ENCODE assay signal across 1 cellular context in the genomic region with DNA sequence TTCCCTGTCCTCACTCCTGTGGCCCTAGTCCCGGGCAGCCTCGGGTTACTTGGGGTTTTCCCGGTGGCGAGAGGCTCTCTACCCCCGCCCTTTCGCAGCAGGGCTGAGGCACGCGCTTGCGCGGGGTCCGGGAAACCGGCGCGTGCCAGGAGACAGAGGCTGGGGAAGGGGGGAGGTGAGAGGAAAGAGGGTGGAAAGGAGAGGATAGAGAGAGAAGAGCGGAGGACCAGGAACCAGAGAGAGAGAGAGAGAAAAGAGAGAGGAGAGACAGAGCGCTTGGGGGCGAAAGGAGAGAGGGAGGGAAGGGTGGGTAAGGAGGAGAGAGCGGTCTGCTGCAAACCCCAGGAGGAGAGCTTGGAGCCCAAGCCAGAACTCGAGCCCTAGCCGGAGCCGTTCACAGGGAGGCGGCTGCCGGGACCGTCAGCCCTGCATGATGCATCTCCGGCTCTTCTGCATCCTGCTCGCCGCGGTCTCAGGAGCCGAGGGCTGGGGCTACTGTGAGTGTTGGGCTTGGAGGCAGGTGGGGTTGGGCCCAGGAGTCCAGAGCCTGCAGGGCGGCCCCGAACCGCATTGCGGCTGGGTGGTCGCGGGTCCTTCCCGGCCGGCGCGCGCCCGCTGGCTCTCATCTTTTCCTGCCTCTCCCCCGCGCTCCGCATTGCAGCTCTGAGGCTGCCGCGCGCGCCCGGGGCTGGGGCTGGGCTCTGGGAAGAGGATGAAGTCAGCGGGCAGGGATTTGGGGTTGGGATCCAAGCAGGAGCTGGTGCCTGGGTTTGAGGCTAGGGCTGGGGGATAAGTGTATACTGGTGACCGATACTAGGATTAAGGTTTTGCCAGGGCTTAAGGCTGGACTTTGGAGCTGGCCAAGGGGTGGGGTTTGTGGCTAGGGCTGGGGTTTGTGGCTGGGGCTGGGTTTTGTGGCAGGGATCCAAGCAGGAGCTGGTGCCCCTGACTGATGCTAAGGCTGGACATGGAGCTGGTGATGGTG.
TF ChIP-seq lines count a peak whose summit lies in the region.

Gene CNTNAP1, plus strand, starts transcription at position 132 of the 985 bp plus-strand sequence. Its CDS starts 299 bp downstream, at position 431.

TF ChIP-seq in HepG2, 621 proteins besides CTCF, POLR2A, EP300 and RAD21 (continued from another document and continues in another):
- TF ChIP-seq, protein P1, sequence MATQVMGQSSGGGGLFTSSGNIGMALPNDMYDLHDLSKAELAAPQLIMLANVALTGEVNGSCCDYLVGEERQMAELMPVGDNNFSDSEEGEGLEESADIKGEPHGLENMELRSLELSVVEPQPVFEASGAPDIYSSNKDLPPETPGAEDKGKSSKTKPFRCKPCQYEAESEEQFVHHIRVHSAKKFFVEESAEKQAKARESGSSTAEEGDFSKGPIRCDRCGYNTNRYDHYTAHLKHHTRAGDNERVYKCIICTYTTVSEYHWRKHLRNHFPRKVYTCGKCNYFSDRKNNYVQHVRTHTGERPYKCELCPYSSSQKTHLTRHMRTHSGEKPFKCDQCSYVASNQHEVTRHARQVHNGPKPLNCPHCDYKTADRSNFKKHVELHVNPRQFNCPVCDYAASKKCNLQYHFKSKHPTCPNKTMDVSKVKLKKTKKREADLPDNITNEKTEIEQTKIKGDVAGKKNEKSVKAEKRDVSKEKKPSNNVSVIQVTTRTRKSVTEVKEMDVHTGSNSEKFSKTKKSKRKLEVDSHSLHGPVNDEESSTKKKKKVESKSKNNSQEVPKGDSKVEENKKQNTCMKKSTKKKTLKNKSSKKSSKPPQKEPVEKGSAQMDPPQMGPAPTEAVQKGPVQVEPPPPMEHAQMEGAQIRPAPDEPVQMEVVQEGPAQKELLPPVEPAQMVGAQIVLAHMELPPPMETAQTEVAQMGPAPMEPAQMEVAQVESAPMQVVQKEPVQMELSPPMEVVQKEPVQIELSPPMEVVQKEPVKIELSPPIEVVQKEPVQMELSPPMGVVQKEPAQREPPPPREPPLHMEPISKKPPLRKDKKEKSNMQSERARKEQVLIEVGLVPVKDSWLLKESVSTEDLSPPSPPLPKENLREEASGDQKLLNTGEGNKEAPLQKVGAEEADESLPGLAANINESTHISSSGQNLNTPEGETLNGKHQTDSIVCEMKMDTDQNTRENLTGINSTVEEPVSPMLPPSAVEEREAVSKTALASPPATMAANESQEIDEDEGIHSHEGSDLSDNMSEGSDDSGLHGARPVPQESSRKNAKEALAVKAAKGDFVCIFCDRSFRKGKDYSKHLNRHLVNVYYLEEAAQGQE (IDR thresholded peaks at IDR 0.05; ENCODE audit: borderline replicate concordance in 1 of 2, low read depth in 1 of 2, low read length in 2 of 2), result no peak
- TF ChIP-seq ETV6 (CRISPR knock-in tag; conservative IDR thresholded peaks at IDR 0.05) (no peak), ZNF713 (CRISPR knock-in tag; IDR thresholded peaks at IDR 0.05) (no peak), KIAA2018 (CRISPR knock-in tag; IDR thresholded peaks at IDR 0.05; ENCODE audit: borderline replicate concordance) (no peak), NFRKB (IDR thresholded peaks at IDR 0.05) (no peak), HDAC1 (CRISPR knock-in tag; IDR thresholded peaks at IDR 0.05) (peak; percentile 63; the same call in 1 of the 2 replicates), ZNF232 (CRISPR knock-in tag; IDR thresholded peaks at IDR 0.05; ENCODE audit: borderline replicate concordance) (no peak), JDP2 (CRISPR knock-in tag; IDR thresholded peaks at IDR 0.05; ENCODE audit: borderline replicate concordance) (no peak), SP1 (IDR thresholded peaks at IDR 0.05) (no peak), SP1 (CRISPR knock-in tag; IDR thresholded peaks at IDR 0.05) (no peak), ISL2 (CRISPR knock-in tag; IDR thresholded peaks at IDR 0.05) (0 out of 2 replicates have a peak, but pooled peaks have one; percentile 5), ZNF101 (CRISPR knock-in tag; IDR thresholded peaks at IDR 0.05; ENCODE audit: borderline replicate concordance, low read depth) (no peak), ZNF446 (CRISPR knock-in tag; IDR thresholded peaks at IDR 0.05) (peak; percentile 80; the same call in 1 of the 2 replicates), MTF1 (CRISPR knock-in tag; IDR thresholded peaks at IDR 0.05) (no peak), REPIN1 (CRISPR knock-in tag; IDR thresholded peaks at IDR 0.05; ENCODE audit: borderline replicate concordance, low read depth) (peak; percentile 45; the same call in 1 of the 2 replicates), SSRP1 (CRISPR knock-in tag; IDR thresholded peaks at IDR 0.05) (no peak; the same call in 1 of the 2 replicates), TCF7L2 (IDR thresholded peaks at IDR 0.05; ENCODE audit: low read depth, low read length) (no peak), CBFB (CRISPR knock-in tag; IDR thresholded peaks at IDR 0.05) (no peak), USF2 (IDR thresholded peaks at IDR 0.05; ENCODE audit: low read depth, low read length) (no peak), USF2 (CRISPR knock-in tag; IDR thresholded peaks at IDR 0.05; ENCODE audit: borderline replicate concordance) (no peak), GTF2F1 (IDR thresholded peaks at IDR 0.05; ENCODE audit: low read length) (no peak), KAT2B (IDR thresholded peaks at IDR 0.05; ENCODE audit: borderline replicate concordance, low read depth, low read length) (no peak), MIXL1 (CRISPR knock-in tag; IDR thresholded peaks at IDR 0.05) (no peak), KMT2A (CRISPR knock-in tag; IDR thresholded peaks at IDR 0.05) (no peak; the same call in 1 of the 2 replicates), STAT5B (CRISPR knock-in tag; IDR thresholded peaks at IDR 0.05) (no peak), ZNF3 (CRISPR knock-in tag; IDR thresholded peaks at IDR 0.05) (no peak), ZNF709 (CRISPR knock-in tag; IDR thresholded peaks at IDR 0.05) (peak; percentile 87; the same call in 1 of the 2 replicates), ZNF274 (CRISPR knock-in tag; IDR thresholded peaks at IDR 0.05) (peak; percentile 89), ZNF577 (CRISPR knock-in tag; IDR thresholded peaks at IDR 0.05; ENCODE audit: borderline replicate concordance, low read depth) (no peak), KMT2B (CRISPR knock-in tag; IDR thresholded peaks at IDR 0.05) (no peak), ZNF350 (CRISPR knock-in tag; IDR thresholded peaks at IDR 0.05; ENCODE audit: borderline replicate concordance, low read depth) (peak; percentile 59; the same call in 1 of the 2 replicates), PHB2 (IDR thresholded peaks at IDR 0.05; ENCODE audit: partially characterized antibody) (no peak)
- TF ChIP-seq, protein P2, sequence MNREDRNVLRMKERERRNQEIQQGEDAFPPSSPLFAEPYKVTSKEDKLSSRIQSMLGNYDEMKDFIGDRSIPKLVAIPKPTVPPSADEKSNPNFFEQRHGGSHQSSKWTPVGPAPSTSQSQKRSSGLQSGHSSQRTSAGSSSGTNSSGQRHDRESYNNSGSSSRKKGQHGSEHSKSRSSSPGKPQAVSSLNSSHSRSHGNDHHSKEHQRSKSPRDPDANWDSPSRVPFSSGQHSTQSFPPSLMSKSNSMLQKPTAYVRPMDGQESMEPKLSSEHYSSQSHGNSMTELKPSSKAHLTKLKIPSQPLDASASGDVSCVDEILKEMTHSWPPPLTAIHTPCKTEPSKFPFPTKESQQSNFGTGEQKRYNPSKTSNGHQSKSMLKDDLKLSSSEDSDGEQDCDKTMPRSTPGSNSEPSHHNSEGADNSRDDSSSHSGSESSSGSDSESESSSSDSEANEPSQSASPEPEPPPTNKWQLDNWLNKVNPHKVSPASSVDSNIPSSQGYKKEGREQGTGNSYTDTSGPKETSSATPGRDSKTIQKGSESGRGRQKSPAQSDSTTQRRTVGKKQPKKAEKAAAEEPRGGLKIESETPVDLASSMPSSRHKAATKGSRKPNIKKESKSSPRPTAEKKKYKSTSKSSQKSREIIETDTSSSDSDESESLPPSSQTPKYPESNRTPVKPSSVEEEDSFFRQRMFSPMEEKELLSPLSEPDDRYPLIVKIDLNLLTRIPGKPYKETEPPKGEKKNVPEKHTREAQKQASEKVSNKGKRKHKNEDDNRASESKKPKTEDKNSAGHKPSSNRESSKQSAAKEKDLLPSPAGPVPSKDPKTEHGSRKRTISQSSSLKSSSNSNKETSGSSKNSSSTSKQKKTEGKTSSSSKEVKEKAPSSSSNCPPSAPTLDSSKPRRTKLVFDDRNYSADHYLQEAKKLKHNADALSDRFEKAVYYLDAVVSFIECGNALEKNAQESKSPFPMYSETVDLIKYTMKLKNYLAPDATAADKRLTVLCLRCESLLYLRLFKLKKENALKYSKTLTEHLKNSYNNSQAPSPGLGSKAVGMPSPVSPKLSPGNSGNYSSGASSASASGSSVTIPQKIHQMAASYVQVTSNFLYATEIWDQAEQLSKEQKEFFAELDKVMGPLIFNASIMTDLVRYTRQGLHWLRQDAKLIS (CRISPR knock-in tag; IDR thresholded peaks at IDR 0.05), result no peak
- TF ChIP-seq, protein P3, sequence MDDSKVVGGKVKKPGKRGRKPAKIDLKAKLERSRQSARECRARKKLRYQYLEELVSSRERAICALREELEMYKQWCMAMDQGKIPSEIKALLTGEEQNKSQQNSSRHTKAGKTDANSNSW (CRISPR knock-in tag; IDR thresholded peaks at IDR 0.05; ENCODE audit: borderline replicate concordance), result no peak
- TF ChIP-seq, protein P4, sequence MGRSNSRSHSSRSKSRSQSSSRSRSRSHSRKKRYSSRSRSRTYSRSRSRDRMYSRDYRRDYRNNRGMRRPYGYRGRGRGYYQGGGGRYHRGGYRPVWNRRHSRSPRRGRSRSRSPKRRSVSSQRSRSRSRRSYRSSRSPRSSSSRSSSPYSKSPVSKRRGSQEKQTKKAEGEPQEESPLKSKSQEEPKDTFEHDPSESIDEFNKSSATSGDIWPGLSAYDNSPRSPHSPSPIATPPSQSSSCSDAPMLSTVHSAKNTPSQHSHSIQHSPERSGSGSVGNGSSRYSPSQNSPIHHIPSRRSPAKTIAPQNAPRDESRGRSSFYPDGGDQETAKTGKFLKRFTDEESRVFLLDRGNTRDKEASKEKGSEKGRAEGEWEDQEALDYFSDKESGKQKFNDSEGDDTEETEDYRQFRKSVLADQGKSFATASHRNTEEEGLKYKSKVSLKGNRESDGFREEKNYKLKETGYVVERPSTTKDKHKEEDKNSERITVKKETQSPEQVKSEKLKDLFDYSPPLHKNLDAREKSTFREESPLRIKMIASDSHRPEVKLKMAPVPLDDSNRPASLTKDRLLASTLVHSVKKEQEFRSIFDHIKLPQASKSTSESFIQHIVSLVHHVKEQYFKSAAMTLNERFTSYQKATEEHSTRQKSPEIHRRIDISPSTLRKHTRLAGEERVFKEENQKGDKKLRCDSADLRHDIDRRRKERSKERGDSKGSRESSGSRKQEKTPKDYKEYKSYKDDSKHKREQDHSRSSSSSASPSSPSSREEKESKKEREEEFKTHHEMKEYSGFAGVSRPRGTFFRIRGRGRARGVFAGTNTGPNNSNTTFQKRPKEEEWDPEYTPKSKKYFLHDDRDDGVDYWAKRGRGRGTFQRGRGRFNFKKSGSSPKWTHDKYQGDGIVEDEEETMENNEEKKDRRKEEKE (IDR thresholded peaks at IDR 0.05), result no peak
